ENCODE assay signal across 22 cellular contexts in the genomic region with DNA sequence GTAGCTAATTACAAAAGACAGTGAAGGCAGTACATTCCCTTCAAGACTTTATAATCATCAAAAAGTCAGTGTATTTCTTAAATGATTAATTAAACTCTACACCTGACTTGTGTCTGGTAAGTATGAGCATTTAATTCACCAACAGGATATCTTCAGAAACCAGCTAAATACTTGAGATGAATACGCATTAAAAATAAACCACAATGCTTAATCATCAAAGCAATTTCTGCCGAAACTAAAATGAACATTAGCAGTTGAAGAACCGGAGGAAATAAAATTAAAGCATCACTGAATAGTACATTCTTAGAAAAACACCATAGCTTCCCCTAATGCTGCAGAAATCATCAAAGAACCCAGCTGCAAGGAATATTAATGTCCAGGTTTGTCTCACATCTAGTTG. TPM values are rescaled to one million over a fixed set of nuclear protein-coding genes. Genes with fewer than 3 reads are reported as not detected.
DNase-seq lines count a peak whose midpoint lies in the region; ATAC-seq, FAIRE-seq and TF ChIP-seq lines count a peak whose summit lies in the region.
"Had no signal": no experiment of that assay in that cellular context is flagged by ENCODE, and none has a peak within 500 bp of the region (broad histone marks: within the 10 kb centered on the region; RNA-seq: fewer than 3 reads in every experiment).

No MANE protein-coding gene starts in this region.

- no peak overlapping the region for H3K4me2 ChIP-seq in mammary epithelial cell (ENCODE audit: insufficient read depth, low read depth, low read length)
- H3K4me2 ChIP-seq in astrocyte (ENCODE audit: low read length): peak overlapping the region; percentile 46

- WGBS in mammary epithelial cell (ENCODE audit: low coverage, missing lambda C conversion rate): 41% methylated on average over 3 of the region's 3 CpGs

- BruUV-seq in mammary epithelial cell (replicated peaks; lab: Mats Ljungman, UMichigan): no TSS peak
- no TSS peak for BruUV-seq in MCF 10A (replicated peaks; lab: Mats Ljungman, UMichigan)

- CTCF ChIA-PET in mammary epithelial cell (lab: Charles Lee; ENCODE audit: low non-redundant PET) (no interaction called here), MCF 10A (lab: Yijun Ruan, JAX) (interaction anchor here (0.5 to 6.2 kb wide), 6 partner anchors 10 to 1058 kb away, joined by 3 to 24 read pairs (median 4); no protein-coding TSS in a partner anchor)
- CTCF ChIA-PET in CD4-positive, alpha-beta memory T cell (lab: Charles Lee; ENCODE audit: partially characterized antibody): no interaction called here
- CTCF ChIA-PET in activated CD8-positive, alpha-beta T cell treated with anti-CD3 and anti-CD28 coated beads for 36 hours (lab: Charles Lee): interaction anchor here (3.8 kb wide), 1 partner anchor 11 kb away, joined by 18 read pairs; no protein-coding TSS in a partner anchor

- H3K27me3 ChIP-seq in mammary epithelial cell (ENCODE audit: insufficient read depth, low read length) (no peaks in the 10 kb centered on the region), astrocyte (ENCODE audit: insufficient read depth, low read length) (no peaks in the 10 kb centered on the region)
- H3K27me3 ChIP-seq in CD4-positive, alpha-beta memory T cell (ENCODE audit: insufficient read depth, low read length): no peaks in the 10 kb centered on the region

- no peak for ATAC-seq in HG03342 (IDR thresholded peaks at IDR 0.05; ENCODE audit: unreplicated experiment)
- ATAC-seq in activated CD8-positive, alpha-beta T cell treated with anti-CD3 and anti-CD28 coated beads for 36 hours: no peak
- ATAC-seq: HepG2, K562 had no signal

- H3K27ac Mint-ChIP-seq in MCF 10A (ENCODE audit: low read depth, unreplicated experiment) (no peak overlapping the region), astrocyte (ENCODE audit: unreplicated experiment) (no peak overlapping the region)
- H3K27ac Mint-ChIP-seq in CD4-positive, alpha-beta memory T cell: no peak overlapping the region
- H3K27ac Mint-ChIP-seq in activated CD8-positive, alpha-beta T cell treated with anti-CD3 and anti-CD28 coated beads for 36 hours: no peak overlapping the region

- H4K20me1 ChIP-seq in mammary epithelial cell (ENCODE audit: insufficient read depth, low read length) (no peaks in the 10 kb centered on the region), astrocyte (ENCODE audit: insufficient read depth, low read length) (no peaks in the 10 kb centered on the region)

- POLR2A ChIA-PET in MCF 10A (lab: Yijun Ruan, JAX): interaction anchor here (2.4 kb wide), 1 partner anchor 11 kb away, joined by 6 read pairs; no protein-coding TSS in a partner anchor
- POLR2A ChIA-PET in CD4-positive, alpha-beta memory T cell (lab: Charles Lee; ENCODE audit: partially characterized antibody): no interaction called here
- POLR2A ChIA-PET in activated CD8-positive, alpha-beta T cell treated with anti-CD3 and anti-CD28 coated beads for 36 hours (lab: Charles Lee): no interaction called here

- in situ Hi-C loops in mammary epithelial cell (cut with MboI; ENCODE audit: low sequenced_read_pairs in 2 of 2): loop anchor here in 1 of 2 donors (25.0 kb wide), 1 partner anchor 502 kb away; no protein-coding TSS in a partner anchor

- DNase-seq in mammary epithelial cell (peak; percentile 54), MCF 10A (ENCODE audit: unreplicated experiment) (no peak), astrocyte (ENCODE audit: low read depth) (peak; percentile 77), kidney glomerular epithelial cell (lab: John Stamatoyannopoulos, UW) (peak; percentile 30), cerebellar nuclear complex (lab: John Stamatoyannopoulos, UW) (no peak)
- DNase-seq in CD4-positive, alpha-beta memory T cell: no peak
- DNase-seq in activated CD8-positive, alpha-beta T cell treated with anti-CD3 and anti-CD28 coated beads for 36 hours: no peak
- DNase-seq: ACHN, C1 segment of cervical spinal cord, GDM1, NCI-H1092 treated with DMSO at 0.1 percent for 48 hours, NCI-H1436 treated with DMSO at 0.1 percent for 48 hours, NCI-H1930, NCI-H345, NCI-H524, OCI-M1, Right ventricle myocardium superior had no signal

- H2AFZ ChIP-seq in mammary epithelial cell (ENCODE audit: low read depth, low read length) (no peak overlapping the region), astrocyte (ENCODE audit: low read depth, low read length) (no peak overlapping the region)

- no peak for FAIRE-seq in astrocyte (lab: Jason Lieb, UNC)
- FAIRE-seq: HepG2, K562 had no signal

- intact Hi-C loops in mammary epithelial cell (cut with micrococcal nuclease) (no loop called here), MCF 10A (cut with micrococcal nuclease) (no loop called here)
- intact Hi-C loops in CD4-positive, alpha-beta memory T cell (cut with micrococcal nuclease): no loop called here
- intact Hi-C loops in activated CD8-positive, alpha-beta T cell treated with anti-CD3 and anti-CD28 coated beads for 36 hours (cut with micrococcal nuclease): no loop called here

- no peak overlapping the region for H3K4me3 Mint-ChIP-seq in MCF 10A (ENCODE audit: unreplicated experiment)
- H3K4me3 Mint-ChIP-seq in astrocyte (ENCODE audit: unreplicated experiment): no peak overlapping the region
- H3K4me3 Mint-ChIP-seq in CD4-positive, alpha-beta memory T cell: no peak overlapping the region
- H3K4me3 Mint-ChIP-seq in activated CD8-positive, alpha-beta T cell treated with anti-CD3 and anti-CD28 coated beads for 36 hours: no peak overlapping the region

- H3K27ac ChIP-seq in mammary epithelial cell (ENCODE audit: insufficient read depth, low read depth, low read length) (no peak overlapping the region), astrocyte (ENCODE audit: low read depth, low read length) (no peak overlapping the region)
- H3K27ac ChIP-seq in CD4-positive, alpha-beta memory T cell (ENCODE audit: low read depth, low read length): no peak overlapping the region
- H3K27ac ChIP-seq: 22Rv1 had no signal

- H3K36me3 ChIP-seq in mammary epithelial cell (ENCODE audit: insufficient read depth, low read length) (no peaks in the 10 kb centered on the region), astrocyte (ENCODE audit: insufficient read depth, low read length) (no peaks in the 10 kb centered on the region)
- H3K36me3 ChIP-seq in CD4-positive, alpha-beta memory T cell (ENCODE audit: insufficient read depth, low read length): no peaks in the 10 kb centered on the region

- H3K4me3 ChIP-seq in mammary epithelial cell (replicated peaks in 1 of 3; ENCODE audit: insufficient read depth in 1 of 3, low read depth in 2 of 3, low read length in 3 of 3) (no peak overlapping the region), astrocyte (ENCODE audit: insufficient read depth, low read depth, low read length) (no peak overlapping the region)
- H3K4me3 ChIP-seq in CD4-positive, alpha-beta memory T cell (ENCODE audit: low read length in 2 of 2): no peak overlapping the region
- H3K4me3 ChIP-seq: K562 had no signal

- no peaks in the 10 kb centered on the region for H3K9me3 ChIP-seq in mammary epithelial cell (replicated peaks; ENCODE audit: insufficient read depth, low read length)
- H3K9me3 ChIP-seq in astrocyte (ENCODE audit: insufficient read depth, low read depth, low read length): no peaks in the 10 kb centered on the region
- no peaks in the 10 kb centered on the region for H3K9me3 ChIP-seq in CD4-positive, alpha-beta memory T cell (ENCODE audit: control insufficient read depth in 1 of 2, low read length in 2 of 2)

- TF ChIP-seq CTCF in mammary epithelial cell (conservative IDR thresholded peaks at IDR 0.05 in 1 of 2, IDR thresholded peaks at IDR 0.05 in 1 of 2; ENCODE audit: extremely low read depth in 1 of 2, insufficient read depth in 1 of 2, low read depth in 1 of 2, low read length in 2 of 2) (no peak), MCF 10A (IDR thresholded peaks at IDR 0.05; ENCODE audit: unreplicated experiment) (no peak), astrocyte (IDR thresholded peaks at IDR 0.05; ENCODE audit: insufficient read depth, low read depth, low read length) (no peak)
- TF ChIP-seq CTCF in activated CD8-positive, alpha-beta T cell treated with anti-CD3 and anti-CD28 coated beads for 36 hours (IDR thresholded peaks at IDR 0.05): no peak

- H3K4me1 ChIP-seq in mammary epithelial cell (ENCODE audit: insufficient read depth, low read length) (peaks cover 7% of the 10 kb centered on the region), astrocyte (ENCODE audit: insufficient read depth, low read length) (peaks cover 13% of the 10 kb centered on the region)
- no peaks in the 10 kb centered on the region for H3K4me1 ChIP-seq in CD4-positive, alpha-beta memory T cell (ENCODE audit: insufficient read depth, low read length)

- H3K4me1 Mint-ChIP-seq in MCF 10A (ENCODE audit: insufficient read depth, unreplicated experiment): peaks cover 11% of the 10 kb centered on the region
- H3K4me1 Mint-ChIP-seq in astrocyte (ENCODE audit: low read depth, unreplicated experiment): peaks cover 29% of the 10 kb centered on the region
- no peaks in the 10 kb centered on the region for H3K4me1 Mint-ChIP-seq in CD4-positive, alpha-beta memory T cell
- H3K4me1 Mint-ChIP-seq in activated CD8-positive, alpha-beta T cell treated with anti-CD3 and anti-CD28 coated beads for 36 hours (ENCODE audit: low read depth): no peaks in the 10 kb centered on the region

- H3K9ac ChIP-seq in mammary epithelial cell (ENCODE audit: insufficient read depth, low read length): no peak overlapping the region
- no peak overlapping the region for H3K9ac ChIP-seq in astrocyte (ENCODE audit: low read length)

- H3K27me3 Mint-ChIP-seq in MCF 10A (ENCODE audit: insufficient read depth, unreplicated experiment): no peaks in the 10 kb centered on the region
- no peaks in the 10 kb centered on the region for H3K27me3 Mint-ChIP-seq in astrocyte (ENCODE audit: low read depth, unreplicated experiment)
- H3K27me3 Mint-ChIP-seq in CD4-positive, alpha-beta memory T cell: peaks cover 0 to 1% of the 10 kb centered on the region in 2 donors
- no peaks in the 10 kb centered on the region for H3K27me3 Mint-ChIP-seq in activated CD8-positive, alpha-beta T cell treated with anti-CD3 and anti-CD28 coated beads for 36 hours

- H3K9me3 Mint-ChIP-seq in MCF 10A (ENCODE audit: unreplicated experiment): no peaks in the 10 kb centered on the region
- H3K9me3 Mint-ChIP-seq in astrocyte (ENCODE audit: unreplicated experiment): no peaks in the 10 kb centered on the region
- peaks cover 0 to 3% (median under 1%) of the 10 kb centered on the region in 8 donors for H3K9me3 Mint-ChIP-seq in CD4-positive, alpha-beta memory T cell
- peaks cover 1% of the 10 kb centered on the region for H3K9me3 Mint-ChIP-seq in activated CD8-positive, alpha-beta T cell treated with anti-CD3 and anti-CD28 coated beads for 36 hours

- dilution Hi-C loops in mammary epithelial cell (cut with HindIII; ENCODE audit: low sequenced_read_pairs): no loop called here

- no peaks in the 10 kb centered on the region for H3K36me3 Mint-ChIP-seq in MCF 10A (ENCODE audit: insufficient read depth, unreplicated experiment)
- no peaks in the 10 kb centered on the region for H3K36me3 Mint-ChIP-seq in astrocyte (ENCODE audit: low read depth, unreplicated experiment)
- no peaks in the 10 kb centered on the region for H3K36me3 Mint-ChIP-seq in CD4-positive, alpha-beta memory T cell
- no peaks in the 10 kb centered on the region for H3K36me3 Mint-ChIP-seq in activated CD8-positive, alpha-beta T cell treated with anti-CD3 and anti-CD28 coated beads for 36 hours (ENCODE audit: low read depth)

- H3K79me2 ChIP-seq in mammary epithelial cell (ENCODE audit: insufficient read depth, low read length): no peaks in the 10 kb centered on the region
- no peaks in the 10 kb centered on the region for H3K79me2 ChIP-seq in astrocyte (ENCODE audit: insufficient read depth, low read length)

RNA-seq across cellular contexts. Expression of gene SLC25A21, which starts 32.7 kb away (rescaled TPM):
- total RNA-seq in mammary epithelial cell (1 to 10 TPM in 1 of 2 donors, under 1 TPM in 1; 0.99 to 1.3 TPM), MCF 10A (2022) (1.1 and 1.4 TPM in 2 replicates), astrocyte (1.5 and 2.8 TPM in 2 replicates)
- polyA plus RNA-seq in mammary epithelial cell: 0.31 TPM
- polyA minus RNA-seq in mammary epithelial cell: not detected
- not detected for total RNA-seq in CD4-positive, alpha-beta memory T cell
- polyA plus RNA-seq in CD4-positive, alpha-beta memory T cell: not detected
- not detected for total RNA-seq in activated CD8-positive, alpha-beta T cell treated with anti-CD3 and anti-CD28 coated beads for 36 hours
- total RNA-seq: H4 had no signal

RNA-seq across cellular contexts. Expression of gene MIPOL1, which starts 58.0 kb away (rescaled TPM):
- total RNA-seq in mammary epithelial cell (10 to 100 TPM; 11.2 to 15.7 TPM), MCF 10A (2022) (16.0 and 16.3 TPM in 2 replicates), astrocyte (11.9 and 15.7 TPM in 2 replicates)
- 2.7 TPM for polyA plus RNA-seq in mammary epithelial cell
- 2.7 TPM for polyA minus RNA-seq in mammary epithelial cell
- under 1 TPM; 0.25 to 0.81 TPM for total RNA-seq in CD4-positive, alpha-beta memory T cell
- under 1 TPM; 0.57 to 0.98 TPM for polyA plus RNA-seq in CD4-positive, alpha-beta memory T cell
- total RNA-seq in activated CD8-positive, alpha-beta T cell treated with anti-CD3 and anti-CD28 coated beads for 36 hours: not detected

Comparison
In these comparisons a context has a peak if more than half of its experiments do, and no peak if none do; other contexts are left out.
1. DNase-seq: peak in mammary epithelial cell (single experiment), astrocyte (single experiment) and kidney glomerular epithelial cell (single experiment); none in MCF 10A (single experiment), cerebellar nuclear complex (0 of 2), CD4-positive, alpha-beta memory T cell (0 of 5) and activated CD8-positive, alpha-beta T cell treated with anti-CD3 and anti-CD28 coated beads for 36 hours (single experiment).
2. CTCF ChIA-PET loops: an anchor here in MCF 10A (0.5 to 6.2 kb wide) and activated CD8-positive, alpha-beta T cell treated with anti-CD3 and anti-CD28 coated beads for 36 hours (3.8 kb wide); none called in mammary epithelial cell and CD4-positive, alpha-beta memory T cell.